Comparison of ENCODE assay signal across 13 cellular contexts in the genomic region with DNA sequence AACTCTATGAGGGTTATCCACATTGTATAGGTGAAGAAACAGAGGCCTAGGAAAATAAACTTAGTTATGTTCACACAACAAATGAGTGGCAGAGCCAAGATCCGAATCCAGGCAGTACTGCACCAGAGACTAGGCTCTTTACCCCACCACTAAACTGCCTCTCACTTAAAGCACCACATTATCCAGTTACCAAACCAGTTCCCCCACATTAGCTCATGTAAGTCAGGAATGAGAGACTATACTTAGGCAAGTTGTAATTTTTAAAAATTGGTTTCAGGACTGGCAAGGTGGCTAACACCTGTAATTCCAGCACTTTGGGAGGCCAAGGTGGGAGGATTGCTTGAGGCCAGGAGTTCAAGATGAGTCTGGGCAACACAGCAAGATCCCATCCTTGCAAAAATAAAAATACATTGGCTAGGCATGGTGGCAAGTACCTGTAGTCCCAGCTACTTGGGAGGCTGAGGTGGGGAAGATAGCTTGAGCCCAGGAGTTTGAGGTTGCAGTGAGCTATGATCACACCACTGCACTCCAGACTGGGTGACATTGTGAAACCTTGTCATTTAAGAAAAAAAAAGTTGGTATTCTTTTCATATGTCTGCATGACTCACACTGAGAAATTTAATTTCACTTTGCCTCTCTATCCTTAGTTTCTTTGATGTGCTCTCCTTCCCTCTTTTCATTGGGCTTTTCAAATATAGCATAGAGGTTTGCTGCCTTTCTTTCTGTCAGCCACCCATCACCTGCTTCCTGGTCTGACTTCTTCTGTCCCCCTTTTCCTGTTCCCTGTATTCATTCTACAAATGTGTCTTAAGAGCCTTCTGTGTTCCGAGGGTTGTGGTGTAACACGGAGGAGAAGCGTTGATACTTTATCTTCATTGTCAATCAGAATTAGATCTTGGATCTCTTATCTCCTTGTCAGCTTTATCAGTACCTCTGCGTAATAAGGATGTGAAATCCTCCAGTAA.
DNase-seq lines count a peak whose midpoint lies in the region; ATAC-seq and FAIRE-seq lines count a peak whose summit lies in the region.
"Had no signal": no experiment of that assay in that cellular context is flagged by ENCODE, and none has a peak within 500 bp of the region (broad histone marks: within the 10 kb centered on the region; RNA-seq: fewer than 3 reads in every experiment).

No MANE protein-coding gene starts in this region.

- no peaks in the 10 kb centered on the region for H3K4me1 ChIP-seq in CD4-positive, CD25-positive, alpha-beta regulatory T cell (ENCODE audit: control insufficient read depth, insufficient read depth, low read length, poor library complexity, severe bottlenecking)

- peak in 1 of 2 donors; percentile 43 for ATAC-seq in CD4-positive, CD25-positive, alpha-beta regulatory T cell (ENCODE audit: low read depth in 2 of 2)
- peak; percentile 50 for ATAC-seq in HG03354 (IDR thresholded peaks at IDR 0.05; ENCODE audit: poor library complexity, severe bottlenecking, unreplicated experiment)
- peak; percentile 86 to 94 for ATAC-seq in activated naive CD4-positive, alpha-beta T cell treated with anti-CD3 and anti-CD28 coated beads, Interleukin-2, amount 50 U/mL, for 72 hours

- H3K4me3 Mint-ChIP-seq in CD4-positive, CD25-positive, alpha-beta regulatory T cell, result no peak overlapping the region
- H3K4me3 Mint-ChIP-seq: endodermal cell, type B pancreatic cell had no signal

- no peak overlapping the region for H3K27ac ChIP-seq in CD4-positive, CD25-positive, alpha-beta regulatory T cell (ENCODE audit: insufficient read depth, low read length, poor library complexity, severe bottlenecking)
- H3K27ac ChIP-seq: C4-2B had no signal

- peaks cover 0 to 20% (median 11%) of the 10 kb centered on the region in 4 donors for H3K4me1 Mint-ChIP-seq in CD4-positive, CD25-positive, alpha-beta regulatory T cell

- DNase-seq in CD4-positive, CD25-positive, alpha-beta regulatory T cell, result peak in 1 of 3 donors; percentile 53
- no peak for DNase-seq in GM18507 (ENCODE audit: extremely low spot score, insufficient read length, low read depth)
- peak in 1 of 2 donors; percentile 30 for DNase-seq in activated naive CD4-positive, alpha-beta T cell treated with anti-CD3 and anti-CD28 coated beads, Interleukin-2, amount 50 U/mL, for 72 hours (ENCODE audit: low spot score in 2 of 2)
- DNase-seq in HUDEP-2 (lab: John Stamatoyannopoulos, UW; ENCODE audit: unreplicated experiment in 76 of 76), result no peak
- no peak for DNase-seq in mucosa of gallbladder (ENCODE audit: low spot score)
- no peak for DNase-seq in mesenteric fat pad (ENCODE audit: low spot score)
- DNase-seq in inferior parietal cortex (ENCODE audit: extremely low spot score), result no peak
- DNase-seq: endodermal cell, Kasumi-1, NCI-H69 had no signal

- H3K27ac Mint-ChIP-seq in CD4-positive, CD25-positive, alpha-beta regulatory T cell, result peak overlapping the region in 2 of 3 donors; percentile 49 to 54
- H3K27ac Mint-ChIP-seq in activated naive CD4-positive, alpha-beta T cell treated with anti-CD3 and anti-CD28 coated beads, Interleukin-2, amount 50 U/mL, for 72 hours, result peak overlapping the region; percentile 70 to 84
- H3K27ac Mint-ChIP-seq: endodermal cell, type B pancreatic cell had no signal

- no peaks in the 10 kb centered on the region for H3K9me3 ChIP-seq in CD4-positive, CD25-positive, alpha-beta regulatory T cell (ENCODE audit: control insufficient read depth in 2 of 2, low read length in 2 of 2)

- peaks cover 0 to 1% (median 0%) of the 10 kb centered on the region in 7 donors for H3K9me3 Mint-ChIP-seq in CD4-positive, CD25-positive, alpha-beta regulatory T cell
- H3K9me3 Mint-ChIP-seq in activated naive CD4-positive, alpha-beta T cell treated with anti-CD3 and anti-CD28 coated beads, Interleukin-2, amount 50 U/mL, for 72 hours, result no peaks in the 10 kb centered on the region
- H3K9me3 Mint-ChIP-seq: endodermal cell, type B pancreatic cell had no signal

- no peaks in the 10 kb centered on the region for H3K27me3 ChIP-seq in CD4-positive, CD25-positive, alpha-beta regulatory T cell (ENCODE audit: control insufficient read depth, insufficient read depth, low read length)

- peaks cover 82% of the 10 kb centered on the region for H3K36me3 ChIP-seq in CD4-positive, CD25-positive, alpha-beta regulatory T cell (ENCODE audit: control insufficient read depth, insufficient read depth, low read length)

- FAIRE-seq in GM18507 (lab: Jason Lieb, UNC), result peak; percentile 50

- no peak overlapping the region for H3K4me3 ChIP-seq in CD4-positive, CD25-positive, alpha-beta regulatory T cell (ENCODE audit: low read depth, low read length)

- H3K27me3 Mint-ChIP-seq in CD4-positive, CD25-positive, alpha-beta regulatory T cell, result no peaks in the 10 kb centered on the region
- H3K27me3 Mint-ChIP-seq: type B pancreatic cell had no signal

- peaks cover 64% of the 10 kb centered on the region for H3K36me3 Mint-ChIP-seq in CD4-positive, CD25-positive, alpha-beta regulatory T cell
- H3K36me3 Mint-ChIP-seq in activated naive CD4-positive, alpha-beta T cell treated with anti-CD3 and anti-CD28 coated beads, Interleukin-2, amount 50 U/mL, for 72 hours, result peaks cover 20 to 75% of the 10 kb centered on the region in 2 donors
